8 cellular contexts compared by ENCODE assay signal in genomic region chr12:50024804-50025186, GRCh38. TPM values are rescaled to one million over a fixed set of nuclear protein-coding genes. Genes with fewer than 3 reads are reported as not detected.
DNase-seq lines count a peak whose midpoint lies in the region; ATAC-seq, FAIRE-seq and TF ChIP-seq lines count a peak whose summit lies in the region.

No MANE protein-coding gene starts in this region.

- peaks cover 30% of the 10 kb centered on the region for H3K4me1 Mint-ChIP-seq in activated T-helper 2 cell treated with anti-CD3 and anti-CD28 coated beads, Interferon-gamma antibody, Interleukin-2, Interleukin-4, amounts not matched to agents 10 μg/mL and 5 μg/mL and 100 μg/mL, durations not matched to agents 14 hours and 24 hours and 36 hours (ENCODE audit: low read depth)

- TF ChIP-seq POLR2A in suprapubic skin (IDR thresholded peaks at IDR 0.05) (no peak), H54 (IDR thresholded peaks at IDR 0.05; ENCODE audit: low read depth, low read length) (no peak)

- DNase-seq in Right ventricle myocardium superior (no peak), cardiac septum (ENCODE audit: low spot score) (no peak), kidney (no peak), suprapubic skin (ENCODE audit: low spot score in 2 of 2) (no peak), H54 (ENCODE audit: insufficient read length, low spot score) (no peak)
- no peak for DNase-seq in activated T-helper 2 cell treated with anti-CD3 and anti-CD28 coated beads, Interferon-gamma antibody, Interleukin-2, Interleukin-4, amounts not matched to agents 10 μg/mL and 5 μg/mL and 100 μg/mL, durations not matched to agents 14 hours and 24 hours and 36 hours (ENCODE audit: low spot score)
- DNase-seq in activated CD4-positive, CD25-positive, alpha-beta regulatory T cell (lab: John Stamatoyannopoulos, UW), result no peak

- 2% methylated on average over 14 of the region's 16 CpGs for WGBS in suprapubic skin

- H3K9me3 ChIP-seq in kidney (ENCODE audit: control insufficient read depth in 1 of 2, low read length in 2 of 2) (no peaks in the 10 kb centered on the region), suprapubic skin (no peaks in the 10 kb centered on the region)

- ATAC-seq in Right ventricle myocardium superior (ENCODE audit: poor library complexity), result peak; percentile 2
- peak; percentile 10 for ATAC-seq in HG03432 (IDR thresholded peaks at IDR 0.05; ENCODE audit: unreplicated experiment)

- H3K27me3 Mint-ChIP-seq in activated T-helper 2 cell treated with anti-CD3 and anti-CD28 coated beads, Interferon-gamma antibody, Interleukin-2, Interleukin-4, amounts not matched to agents 10 μg/mL and 5 μg/mL and 100 μg/mL, durations not matched to agents 14 hours and 24 hours and 36 hours (ENCODE audit: low read depth), result no peaks in the 10 kb centered on the region

- H3K36me3 Mint-ChIP-seq in activated T-helper 2 cell treated with anti-CD3 and anti-CD28 coated beads, Interferon-gamma antibody, Interleukin-2, Interleukin-4, amounts not matched to agents 10 μg/mL and 5 μg/mL and 100 μg/mL, durations not matched to agents 14 hours and 24 hours and 36 hours (ENCODE audit: low read depth), result peaks cover 26% of the 10 kb centered on the region

- H3K27ac Mint-ChIP-seq in activated T-helper 2 cell treated with anti-CD3 and anti-CD28 coated beads, Interferon-gamma antibody, Interleukin-2, Interleukin-4, amounts not matched to agents 10 μg/mL and 5 μg/mL and 100 μg/mL, durations not matched to agents 14 hours and 24 hours and 36 hours, result peak overlapping the region; percentile 98

- peak overlapping the region; percentile 74 to 79 for H3K4me3 ChIP-seq in kidney (ENCODE audit: low read length in 2 of 2)
- peak overlapping the region; percentile 87 for H3K4me3 ChIP-seq in suprapubic skin

- H3K4me3 Mint-ChIP-seq in activated T-helper 2 cell treated with anti-CD3 and anti-CD28 coated beads, Interferon-gamma antibody, Interleukin-2, Interleukin-4, amounts not matched to agents 10 μg/mL and 5 μg/mL and 100 μg/mL, durations not matched to agents 14 hours and 24 hours and 36 hours (ENCODE audit: low read depth), result peak overlapping the region; percentile 99

- TF ChIP-seq CTCF in kidney (IDR thresholded peaks at IDR 0.05; ENCODE audit: borderline replicate concordance, extremely low read depth, insufficient read depth) (no peak), suprapubic skin (IDR thresholded peaks at IDR 0.05) (no peak)

- peak overlapping the region; percentile 8 to 49 for H3K9ac ChIP-seq in kidney (ENCODE audit: low read length in 2 of 2)

- peaks cover 3% of the 10 kb centered on the region for H3K9me3 Mint-ChIP-seq in activated T-helper 2 cell treated with anti-CD3 and anti-CD28 coated beads, Interferon-gamma antibody, Interleukin-2, Interleukin-4, amounts not matched to agents 10 μg/mL and 5 μg/mL and 100 μg/mL, durations not matched to agents 14 hours and 24 hours and 36 hours

- H3K27ac ChIP-seq in kidney (ENCODE audit: low read depth in 2 of 2, low read length in 2 of 2), result no peak overlapping the region
- H3K27ac ChIP-seq in suprapubic skin, result no peak overlapping the region

- H3K36me3 ChIP-seq in kidney (ENCODE audit: control insufficient read depth in 1 of 2, insufficient read depth in 2 of 2, low read length in 2 of 2) (no peaks in the 10 kb centered on the region), suprapubic skin (no peaks in the 10 kb centered on the region)

- no peak for FAIRE-seq in kidney (lab: Jason Lieb, UNC)
- FAIRE-seq in H54 (lab: Jason Lieb, UNC), result no peak

- no peak for TF ChIP-seq EP300 in suprapubic skin (IDR thresholded peaks at IDR 0.05)

- no peaks in the 10 kb centered on the region for H3K27me3 ChIP-seq in suprapubic skin

- intact Hi-C loops in Right ventricle myocardium superior (cut with DNase I), result no loop called here
- intact Hi-C loops in cardiac septum (cut with DNase I), result no loop called here
- intact Hi-C loops in activated T-helper 2 cell treated with anti-CD3 and anti-CD28 coated beads, Interferon-gamma antibody, Interleukin-2, Interleukin-4, amounts not matched to agents 10 μg/mL and 5 μg/mL and 100 μg/mL, durations not matched to agents 14 hours and 24 hours and 36 hours (cut with micrococcal nuclease), result loop anchor here (1.0 kb wide), 1 partner anchor 19 kb away; no protein-coding TSS in a partner anchor
- intact Hi-C loops in kidney (cut with DNase I), result no loop called here

- H3K4me1 ChIP-seq in kidney (ENCODE audit: control insufficient read depth in 1 of 2, insufficient read depth in 1 of 2, low read depth in 1 of 2, low read length in 2 of 2), result no peaks in the 10 kb centered on the region
- H3K4me1 ChIP-seq in suprapubic skin, result peaks cover 10% of the 10 kb centered on the region

RNA-seq across cellular contexts. Expression of gene RACGAP1, which starts 0.5 kb away (rescaled TPM):
- total RNA-seq in Right ventricle myocardium superior (5.6 TPM), cardiac septum (2.6 TPM), kidney (7.7 TPM), suprapubic skin (10 to 100 TPM; 13.8 to 20.4 (median 16.2) TPM)
- 77.8 and 82.8 TPM in 2 replicates for total RNA-seq in activated T-helper 2 cell treated with anti-CD3 and anti-CD28 coated beads, Interferon-gamma antibody, Interleukin-2, Interleukin-4, amounts not matched to agents 10 μg/mL and 5 μg/mL and 100 μg/mL, durations not matched to agents 14 hours and 24 hours and 36 hours
- polyA plus RNA-seq in kidney (ENCODE audit: insufficient read depth, low read depth, low replicate concordance), result 5.0 TPM

RNA-seq across cellular contexts. Expression of gene ASIC1, which starts 32.6 kb away (rescaled TPM):
- total RNA-seq in Right ventricle myocardium superior (1.6 TPM), cardiac septum (0.30 TPM), kidney (1.6 TPM), suprapubic skin (1 to 10 TPM in 3 of 4 donors, under 1 TPM in 1; 0.59 to 2.2 (median 1.5) TPM)
- total RNA-seq in activated T-helper 2 cell treated with anti-CD3 and anti-CD28 coated beads, Interferon-gamma antibody, Interleukin-2, Interleukin-4, amounts not matched to agents 10 μg/mL and 5 μg/mL and 100 μg/mL, durations not matched to agents 14 hours and 24 hours and 36 hours, result 20.4 and 20.7 TPM in 2 replicates
- 0.99 TPM for polyA plus RNA-seq in kidney (ENCODE audit: insufficient read depth, low read depth, low replicate concordance)

RNA-seq across cellular contexts. Expression of gene AQP6, which starts 52.0 kb away (rescaled TPM):
- total RNA-seq in Right ventricle myocardium superior (not detected), cardiac septum (not detected), kidney (12.0 TPM), suprapubic skin (not detected)
- total RNA-seq in activated T-helper 2 cell treated with anti-CD3 and anti-CD28 coated beads, Interferon-gamma antibody, Interleukin-2, Interleukin-4, amounts not matched to agents 10 μg/mL and 5 μg/mL and 100 μg/mL, durations not matched to agents 14 hours and 24 hours and 36 hours, result not detected in 2 replicates
- 74.1 TPM for polyA plus RNA-seq in kidney (ENCODE audit: insufficient read depth, low read depth, low replicate concordance)

Comparison
In these comparisons a context has a peak if more than half of its experiments do, and no peak if none do; other contexts are left out.
1. RNA of gene AQP6, which starts 52.0 kb away (total RNA-seq): 12.0 TPM in kidney (single experiment); not detected in suprapubic skin, not detected in Right ventricle myocardium superior (single experiment), not detected in cardiac septum (single experiment) and not detected in activated T-helper 2 cell treated with anti-CD3 and anti-CD28 coated beads, Interferon-gamma antibody, Interleukin-2, Interleukin-4, amounts not matched to agents 10 μg/mL and 5 μg/mL and 100 μg/mL, durations not matched to agents 14 hours and 24 hours and 36 hours; every median in the first group is over 10 times any median in the second.